Comparison of ENCODE assay signal across 2 cellular contexts in the genomic region with DNA sequence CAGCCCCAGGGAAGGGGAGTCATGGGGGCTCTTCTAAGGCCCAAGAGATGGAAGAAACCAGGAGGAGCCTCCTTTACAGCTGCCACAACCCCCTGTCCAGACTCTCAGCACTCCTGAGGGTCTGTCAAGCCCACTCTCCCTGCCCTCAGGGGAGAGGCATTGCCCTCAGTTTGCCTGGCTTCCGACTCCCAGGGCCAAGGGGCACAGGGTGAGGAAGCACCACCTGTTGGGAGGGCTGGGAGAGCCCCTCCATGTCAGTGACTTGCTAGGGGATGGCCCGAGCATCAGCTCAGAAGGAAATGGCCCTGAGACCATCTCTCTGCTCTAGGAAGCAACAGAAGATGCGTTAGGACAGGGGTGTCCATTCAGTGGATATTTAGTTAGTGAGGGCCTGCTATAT.
TF ChIP-seq lines count a peak whose summit lies in the region.

No MANE protein-coding gene starts in this region.

TF ChIP-seq in SK-N-SH, 30 proteins besides CTCF, POLR2A, EP300 and RAD21:
- TF ChIP-seq TEAD4 (IDR thresholded peaks at IDR 0.05; ENCODE audit: borderline replicate concordance, insufficient read depth), result no peak
- TF ChIP-seq RXRA (IDR thresholded peaks at IDR 0.05; ENCODE audit: borderline replicate concordance, low read depth), result no peak
- TF ChIP-seq TAF1 (IDR thresholded peaks at IDR 0.05; ENCODE audit: borderline replicate concordance, low read depth, low read length), result no peak
- TF ChIP-seq RFX5 (IDR thresholded peaks at IDR 0.05; ENCODE audit: low read length), result no peak
- TF ChIP-seq, protein P1, sequence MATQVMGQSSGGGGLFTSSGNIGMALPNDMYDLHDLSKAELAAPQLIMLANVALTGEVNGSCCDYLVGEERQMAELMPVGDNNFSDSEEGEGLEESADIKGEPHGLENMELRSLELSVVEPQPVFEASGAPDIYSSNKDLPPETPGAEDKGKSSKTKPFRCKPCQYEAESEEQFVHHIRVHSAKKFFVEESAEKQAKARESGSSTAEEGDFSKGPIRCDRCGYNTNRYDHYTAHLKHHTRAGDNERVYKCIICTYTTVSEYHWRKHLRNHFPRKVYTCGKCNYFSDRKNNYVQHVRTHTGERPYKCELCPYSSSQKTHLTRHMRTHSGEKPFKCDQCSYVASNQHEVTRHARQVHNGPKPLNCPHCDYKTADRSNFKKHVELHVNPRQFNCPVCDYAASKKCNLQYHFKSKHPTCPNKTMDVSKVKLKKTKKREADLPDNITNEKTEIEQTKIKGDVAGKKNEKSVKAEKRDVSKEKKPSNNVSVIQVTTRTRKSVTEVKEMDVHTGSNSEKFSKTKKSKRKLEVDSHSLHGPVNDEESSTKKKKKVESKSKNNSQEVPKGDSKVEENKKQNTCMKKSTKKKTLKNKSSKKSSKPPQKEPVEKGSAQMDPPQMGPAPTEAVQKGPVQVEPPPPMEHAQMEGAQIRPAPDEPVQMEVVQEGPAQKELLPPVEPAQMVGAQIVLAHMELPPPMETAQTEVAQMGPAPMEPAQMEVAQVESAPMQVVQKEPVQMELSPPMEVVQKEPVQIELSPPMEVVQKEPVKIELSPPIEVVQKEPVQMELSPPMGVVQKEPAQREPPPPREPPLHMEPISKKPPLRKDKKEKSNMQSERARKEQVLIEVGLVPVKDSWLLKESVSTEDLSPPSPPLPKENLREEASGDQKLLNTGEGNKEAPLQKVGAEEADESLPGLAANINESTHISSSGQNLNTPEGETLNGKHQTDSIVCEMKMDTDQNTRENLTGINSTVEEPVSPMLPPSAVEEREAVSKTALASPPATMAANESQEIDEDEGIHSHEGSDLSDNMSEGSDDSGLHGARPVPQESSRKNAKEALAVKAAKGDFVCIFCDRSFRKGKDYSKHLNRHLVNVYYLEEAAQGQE (IDR thresholded peaks at IDR 0.05; ENCODE audit: low read depth, low read length), result no peak
- TF ChIP-seq YY1 (IDR thresholded peaks at IDR 0.05; ENCODE audit: low read depth), result no peak
- no peak for TF ChIP-seq GATA2 (CRISPR knock-in tag; IDR thresholded peaks at IDR 0.05)
- no peak for TF ChIP-seq GABPA (IDR thresholded peaks at IDR 0.05; ENCODE audit: low read depth)
- TF ChIP-seq, protein P2, sequence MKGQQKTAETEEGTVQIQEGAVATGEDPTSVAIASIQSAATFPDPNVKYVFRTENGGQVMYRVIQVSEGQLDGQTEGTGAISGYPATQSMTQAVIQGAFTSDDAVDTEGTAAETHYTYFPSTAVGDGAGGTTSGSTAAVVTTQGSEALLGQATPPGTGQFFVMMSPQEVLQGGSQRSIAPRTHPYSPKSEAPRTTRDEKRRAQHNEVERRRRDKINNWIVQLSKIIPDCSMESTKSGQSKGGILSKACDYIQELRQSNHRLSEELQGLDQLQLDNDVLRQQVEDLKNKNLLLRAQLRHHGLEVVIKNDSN (IDR thresholded peaks at IDR 0.05; ENCODE audit: borderline replicate concordance, low read depth), result no peak
- TF ChIP-seq SMC3 (IDR thresholded peaks at IDR 0.05; ENCODE audit: low read depth, low read length), result no peak
- TF ChIP-seq, protein P3, sequence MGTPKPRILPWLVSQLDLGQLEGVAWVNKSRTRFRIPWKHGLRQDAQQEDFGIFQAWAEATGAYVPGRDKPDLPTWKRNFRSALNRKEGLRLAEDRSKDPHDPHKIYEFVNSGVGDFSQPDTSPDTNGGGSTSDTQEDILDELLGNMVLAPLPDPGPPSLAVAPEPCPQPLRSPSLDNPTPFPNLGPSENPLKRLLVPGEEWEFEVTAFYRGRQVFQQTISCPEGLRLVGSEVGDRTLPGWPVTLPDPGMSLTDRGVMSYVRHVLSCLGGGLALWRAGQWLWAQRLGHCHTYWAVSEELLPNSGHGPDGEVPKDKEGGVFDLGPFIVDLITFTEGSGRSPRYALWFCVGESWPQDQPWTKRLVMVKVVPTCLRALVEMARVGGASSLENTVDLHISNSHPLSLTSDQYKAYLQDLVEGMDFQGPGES (IDR thresholded peaks at IDR 0.05; ENCODE audit: low read depth, low read length), result no peak
- no peak for TF ChIP-seq RCOR1 (IDR thresholded peaks at IDR 0.05; ENCODE audit: low read length)
- TF ChIP-seq TCF12 (IDR thresholded peaks at IDR 0.05), result no peak
- TF ChIP-seq ELF1 (IDR thresholded peaks at IDR 0.05), result no peak
- TF ChIP-seq, protein P4, sequence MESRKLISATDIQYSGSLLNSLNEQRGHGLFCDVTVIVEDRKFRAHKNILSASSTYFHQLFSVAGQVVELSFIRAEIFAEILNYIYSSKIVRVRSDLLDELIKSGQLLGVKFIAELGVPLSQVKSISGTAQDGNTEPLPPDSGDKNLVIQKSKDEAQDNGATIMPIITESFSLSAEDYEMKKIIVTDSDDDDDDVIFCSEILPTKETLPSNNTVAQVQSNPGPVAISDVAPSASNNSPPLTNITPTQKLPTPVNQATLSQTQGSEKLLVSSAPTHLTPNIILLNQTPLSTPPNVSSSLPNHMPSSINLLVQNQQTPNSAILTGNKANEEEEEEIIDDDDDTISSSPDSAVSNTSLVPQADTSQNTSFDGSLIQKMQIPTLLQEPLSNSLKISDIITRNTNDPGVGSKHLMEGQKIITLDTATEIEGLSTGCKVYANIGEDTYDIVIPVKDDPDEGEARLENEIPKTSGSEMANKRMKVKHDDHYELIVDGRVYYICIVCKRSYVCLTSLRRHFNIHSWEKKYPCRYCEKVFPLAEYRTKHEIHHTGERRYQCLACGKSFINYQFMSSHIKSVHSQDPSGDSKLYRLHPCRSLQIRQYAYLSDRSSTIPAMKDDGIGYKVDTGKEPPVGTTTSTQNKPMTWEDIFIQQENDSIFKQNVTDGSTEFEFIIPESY (IDR thresholded peaks at IDR 0.05; ENCODE audit: borderline replicate concordance, low read depth), result no peak
TF ChIP-seq in SK-N-SH: peak in this region for 0.

TF ChIP-seq in SK-N-SH treated with all-trans-retinoic acid at 6 μM for 48 hours, 23 proteins besides CTCF, POLR2A, EP300 and RAD21:
- no peak for TF ChIP-seq CSDC2 (CRISPR knock-in tag; IDR thresholded peaks at IDR 0.05)
- no peak for TF ChIP-seq ZFP3 (CRISPR knock-in tag; IDR thresholded peaks at IDR 0.05)
- TF ChIP-seq SNAI2 (CRISPR knock-in tag; IDR thresholded peaks at IDR 0.05), result no peak
